8 cellular contexts compared by ENCODE assay signal in genomic region chr14:77761205-77761931, GRCh38. TPM values are rescaled to one million over a fixed set of nuclear protein-coding genes. Genes with fewer than 3 reads are reported as not detected.
DNase-seq lines count a peak whose midpoint lies in the region; ATAC-seq, FAIRE-seq and TF ChIP-seq lines count a peak whose summit lies in the region.

No MANE protein-coding gene starts in this region.

- TSS peak; percentile 82 for BruUV-seq in Calu3 (replicated peaks; lab: Mats Ljungman, UMichigan)

- intact Hi-C loops in Calu3 (cut with micrococcal nuclease; ENCODE audit: unreplicated experiment): loop anchor here (1.0 to 5.0 kb wide), 2 partner anchors 41 to 56 kb away; partner anchors contain the start of gene ADCK1

- no peak for TF ChIP-seq CTCF in Calu3 (IDR thresholded peaks at IDR 0.05; ENCODE audit: unreplicated experiment)
- TF ChIP-seq CTCF in Peyer's patch (IDR thresholded peaks at IDR 0.05): peak in 1 of 6 experiments; percentile 2

- FAIRE-seq in small intestine (lab: Jason Lieb, UNC): no peak

- peaks cover 22% of the 10 kb centered on the region for H3K36me3 Mint-ChIP-seq in Calu3 (ENCODE audit: insufficient read depth, unreplicated experiment)
- peaks cover 20% of the 10 kb centered on the region for H3K36me3 Mint-ChIP-seq in central memory CD8-positive, alpha-beta T cell (ENCODE audit: insufficient read depth)

- CTCF ChIA-PET in Calu3 (lab: Charles Lee): interaction anchor here (0.9 to 2.0 kb wide), 2 partner anchors 37 to 39 kb away, joined by 6 read pairs; partner anchors contain the start of gene ADCK1

- peak overlapping the region; percentile 75 for H3K4me3 Mint-ChIP-seq in Calu3 (ENCODE audit: low read depth, unreplicated experiment)
- H3K4me3 Mint-ChIP-seq in central memory CD8-positive, alpha-beta T cell: peak overlapping the region; percentile 95

- no peak overlapping the region for H3K27ac Mint-ChIP-seq in Calu3 (ENCODE audit: unreplicated experiment)
- peak overlapping the region; percentile 93 for H3K27ac Mint-ChIP-seq in central memory CD8-positive, alpha-beta T cell (ENCODE audit: low read depth)

- no peaks in the 10 kb centered on the region for H3K9me3 ChIP-seq in Peyer's patch
- no peaks in the 10 kb centered on the region for H3K9me3 ChIP-seq in small intestine (ENCODE audit: control insufficient read depth, low read depth)

- H3K27me3 Mint-ChIP-seq in Calu3 (ENCODE audit: unreplicated experiment): peaks cover 11% of the 10 kb centered on the region
- no peaks in the 10 kb centered on the region for H3K27me3 Mint-ChIP-seq in central memory CD8-positive, alpha-beta T cell

- no peaks in the 10 kb centered on the region for H3K36me3 ChIP-seq in Peyer's patch
- peaks cover 0 to 3% of the 10 kb centered on the region in 2 donors for H3K36me3 ChIP-seq in small intestine (ENCODE audit: control insufficient read depth in 2 of 2, insufficient read depth in 2 of 2, low read length in 2 of 2)

- H3K4me3 ChIP-seq in Peyer's patch: peak overlapping the region; percentile 66 to 89 (median 72)
- H3K4me3 ChIP-seq in small intestine (ENCODE audit: low read depth in 1 of 2, low read length in 2 of 2): peak overlapping the region; percentile 87 to 98

- no peaks in the 10 kb centered on the region for H3K9me3 Mint-ChIP-seq in Calu3 (ENCODE audit: low read depth, unreplicated experiment)
- H3K9me3 Mint-ChIP-seq in central memory CD8-positive, alpha-beta T cell: no peaks in the 10 kb centered on the region

- peak; percentile 37 for DNase-seq in Calu3
- peak in 1 of 3 donors; percentile 53 for DNase-seq in Peyer's patch
- DNase-seq in central memory CD8-positive, alpha-beta T cell (ENCODE audit: low spot score in 2 of 2): no peak
- peak; percentile 63 for DNase-seq in islet precursor cell
- DNase-seq in small intestine: no peak
- no peak for DNase-seq in NCI-H1048 (lab: John Stamatoyannopoulos, UW)

- 2 to 3% (median 2%) methylated on average over 24 of the region's 24 CpGs for WGBS in small intestine, 3 donors

- no peak for TF ChIP-seq POLR2A in Peyer's patch (IDR thresholded peaks at IDR 0.05)

- ATAC-seq in GM19395 (IDR thresholded peaks at IDR 0.05; ENCODE audit: unreplicated experiment) (peak; percentile 36), HG03520 (IDR thresholded peaks at IDR 0.05; ENCODE audit: unreplicated experiment) (peak; percentile 31)
- peak; percentile 0 for ATAC-seq in central memory CD8-positive, alpha-beta T cell (replicated peaks; ENCODE audit: extremely low read depth, poor library complexity, severe bottlenecking)

- peaks cover 0 to 15% (median 10%) of the 10 kb centered on the region in 4 donors for H3K4me1 ChIP-seq in Peyer's patch
- H3K4me1 ChIP-seq in small intestine (ENCODE audit: control insufficient read depth in 2 of 2, insufficient read depth in 1 of 2, low read depth in 1 of 2, low read length in 1 of 2): peaks cover 0 to 2% of the 10 kb centered on the region in 2 donors

- peaks cover 17% of the 10 kb centered on the region for H3K4me1 Mint-ChIP-seq in Calu3 (ENCODE audit: low read depth, unreplicated experiment)
- H3K4me1 Mint-ChIP-seq in central memory CD8-positive, alpha-beta T cell: peaks cover 27% of the 10 kb centered on the region

- H3K27me3 ChIP-seq in Peyer's patch (no peaks in the 10 kb centered on the region), small intestine (ENCODE audit: control insufficient read depth in 2 of 2, insufficient read depth in 2 of 2, low read length in 2 of 2) (no peaks in the 10 kb centered on the region)

- H3K27ac ChIP-seq in Peyer's patch (peak overlapping the region; percentile 84 to 93 (median 86)), small intestine (ENCODE audit: low read depth in 1 of 2, low read length in 1 of 2) (peak overlapping the region in 1 of 2 donors; percentile 98)

RNA-seq across cellular contexts. Expression of gene SNW1, which starts 0.4 kb away (rescaled TPM):
- total RNA-seq in Calu3 (2022) (97.8 and 102 TPM in 2 replicates), Peyer's patch (10 to 100 TPM; 31.7 to 99.9 (median 44.9) TPM)
- 10 to 100 TPM; 40.3 to 49.7 (median 44.3) TPM for polyA plus RNA-seq in small intestine

RNA-seq across cellular contexts. Expression of gene ADCK1, which starts 38.5 kb away (rescaled TPM):
- total RNA-seq in Calu3 (2022) (9.1 and 10.0 TPM in 2 replicates), Peyer's patch (10 to 100 TPM; 10.7 to 33.0 (median 18.9) TPM)
- polyA plus RNA-seq in small intestine: 10 to 100 TPM in 1 of 3 donors, 1 to 10 TPM in 2; 5.1 to 10.2 (median 7.2) TPM

RNA-seq across cellular contexts. Expression of gene SLIRP, which starts 53.5 kb away (rescaled TPM):
- total RNA-seq in Calu3 (2022) (137 and 166 TPM in 2 replicates), Peyer's patch (100 to 1,000 TPM in 2 of 4 donors, 10 to 100 TPM in 2; 40.4 to 162 (median 107) TPM)
- 100 to 1,000 TPM; 425 to 497 (median 434) TPM for polyA plus RNA-seq in small intestine

RNA-seq across cellular contexts. Expression of gene ALKBH1, which starts 53.5 kb away (rescaled TPM):
- total RNA-seq in Calu3 (2022): 12.8 and 16.7 TPM in 2 replicates
- 10 to 100 TPM; 12.6 to 15.4 (median 14.2) TPM for total RNA-seq in Peyer's patch
- polyA plus RNA-seq in small intestine: 10 to 100 TPM in 1 of 3 donors, 1 to 10 TPM in 2; 5.8 to 11.6 (median 7.5) TPM

Comparison
In these comparisons a context has a peak if more than half of its experiments do, and no peak if none do; other contexts are left out.
1. DNase-seq: peak in Calu3 (single experiment) and islet precursor cell (single experiment); none in central memory CD8-positive, alpha-beta T cell (0 of 2), small intestine (single experiment) and NCI-H1048 (single experiment).
2. Peak in every context shown above with its lines, with median percentiles within 50 percentile points of each other: ATAC-seq.